In the genomic region with DNA sequence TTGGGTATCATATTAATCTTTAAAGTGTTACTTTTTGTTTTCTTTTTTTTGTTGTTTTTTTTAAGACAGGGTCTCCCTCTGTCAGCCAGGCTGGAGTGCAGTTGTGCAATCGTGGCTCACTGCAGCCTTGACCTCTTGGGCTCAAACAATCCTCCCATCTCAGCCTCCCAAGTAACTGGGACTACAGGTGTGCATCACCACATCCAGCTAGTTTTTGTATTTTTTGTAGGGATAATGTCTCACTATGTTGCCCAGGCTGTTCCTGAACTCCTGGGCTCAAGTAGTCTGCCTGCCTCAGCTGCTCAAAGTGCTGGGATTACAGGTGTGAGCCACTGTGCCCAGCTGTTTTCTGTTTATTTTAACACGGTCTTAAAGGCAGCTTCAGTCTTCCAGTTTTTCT, we compare ENCODE assay signal across 1 cellular context.
TF ChIP-seq lines count a peak whose summit lies in the region.

No MANE protein-coding gene starts in this region.

TF ChIP-seq in K562, 482 proteins besides CTCF, POLR2A, EP300 and RAD21:
- TF ChIP-seq CEBPG (CRISPR knock-in tag; IDR thresholded peaks at IDR 0.05) = peak; percentile 25; the same call in 1 of the 2 replicates
- TF ChIP-seq CEBPG (tag; conservative IDR thresholded peaks at IDR 0.05 in 1 of 2, IDR thresholded peaks at IDR 0.05 in 1 of 2) = peak in 1 of 2 experiments; percentile 62; a peak in 1 of 4 replicates
- TF ChIP-seq EZH2 (IDR thresholded peaks at IDR 0.05; ENCODE audit: borderline replicate concordance, low read depth, low read length) = no peak
- TF ChIP-seq ZNF140 (CRISPR knock-in tag; IDR thresholded peaks at IDR 0.05) = no peak
- no peak for TF ChIP-seq KDM2B (CRISPR knock-in tag; IDR thresholded peaks at IDR 0.05)
- TF ChIP-seq SMC3 (conservative IDR thresholded peaks at IDR 0.05; ENCODE audit: insufficient read depth, low read depth, low read length) = no peak
- TF ChIP-seq CHD4 (IDR thresholded peaks at IDR 0.05; ENCODE audit: insufficient read depth, insufficient replicate concordance, low read depth, low read length, poor library complexity, severe bottlenecking) = no peak
- no peak for TF ChIP-seq CAMTA2 (CRISPR knock-in tag; conservative IDR thresholded peaks at IDR 0.05)
- TF ChIP-seq IFI16 (CRISPR knock-in tag; IDR thresholded peaks at IDR 0.05) = no peak
- no peak for TF ChIP-seq PTRF (tag; IDR thresholded peaks at IDR 0.05)
- TF ChIP-seq EP400 (IDR thresholded peaks at IDR 0.05) = no peak
- peak; percentile 70 for TF ChIP-seq CEBPB (tag; IDR thresholded peaks at IDR 0.05)
- TF ChIP-seq SRSF1 (IDR thresholded peaks at IDR 0.05; ENCODE audit: low read depth, low read length) = no peak
- TF ChIP-seq HDAC8 (tag; IDR thresholded peaks at IDR 0.05) = no peak
- TF ChIP-seq, protein P1, sequence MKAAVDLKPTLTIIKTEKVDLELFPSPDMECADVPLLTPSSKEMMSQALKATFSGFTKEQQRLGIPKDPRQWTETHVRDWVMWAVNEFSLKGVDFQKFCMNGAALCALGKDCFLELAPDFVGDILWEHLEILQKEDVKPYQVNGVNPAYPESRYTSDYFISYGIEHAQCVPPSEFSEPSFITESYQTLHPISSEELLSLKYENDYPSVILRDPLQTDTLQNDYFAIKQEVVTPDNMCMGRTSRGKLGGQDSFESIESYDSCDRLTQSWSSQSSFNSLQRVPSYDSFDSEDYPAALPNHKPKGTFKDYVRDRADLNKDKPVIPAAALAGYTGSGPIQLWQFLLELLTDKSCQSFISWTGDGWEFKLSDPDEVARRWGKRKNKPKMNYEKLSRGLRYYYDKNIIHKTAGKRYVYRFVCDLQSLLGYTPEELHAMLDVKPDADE (conservative IDR thresholded peaks at IDR 0.05; ENCODE audit: control insufficient read depth, low read depth, low read length) = no peak
